In genomic region chr2:221715783-221716386, GRCh38 we compare ENCODE assay signal across 27 cellular contexts.
DNase-seq lines count a peak whose midpoint lies in the region; ATAC-seq and TF ChIP-seq lines count a peak whose summit lies in the region.
"Had no signal": no experiment of that assay in that cellular context is flagged by ENCODE, and none has a peak within 500 bp of the region (broad histone marks: within the 10 kb centered on the region; RNA-seq: fewer than 3 reads in every experiment).

No MANE protein-coding gene starts in this region.

- H3K9me3 ChIP-seq in HUES48 (ENCODE audit: control insufficient read depth, insufficient read depth, low read length) = peaks cover 3% of the 10 kb centered on the region; the same call in 1 of the 2 replicates
- no peaks in the 10 kb centered on the region for H3K9me3 ChIP-seq in mucosa of descending colon
- H3K9me3 ChIP-seq: BLaER1 treated with 17β-estradiol and CSF1 and Interleukin-3, amounts not matched to agents 10 nM and 100 nM; esophagus muscularis mucosa; left ventricle myocardium inferior; psoas muscle; stomach; tibial artery had no signal

- H3K79me2 ChIP-seq in ACC112 (ENCODE audit: control insufficient read depth, insufficient read depth, low read length, unreplicated experiment) = no peaks in the 10 kb centered on the region

- POLR2A ChIA-PET in WTC11 (lab: Charles Lee) = no interaction called here

- intact Hi-C loops in mucosa of descending colon (cut with DNase I, micrococcal nuclease) = no loop called here

- DNase-seq in WTC11 (ENCODE audit: low spot score) (no peak), mucosa of descending colon (no peak), DMS114 treated with DMSO at 0.1 percent for 48 hours (lab: John Stamatoyannopoulos, UW; ENCODE audit: unreplicated experiment) (no peak)
- no peak for DNase-seq in activated T-cell treated with anti-CD3 and anti-CD28 coated beads, Interleukin-2, amount 50 U/mL, for 4 hours
- DNase-seq: activated CD4-positive, alpha-beta T cell treated with anti-CD3 and anti-CD28 coated beads, Interleukin-2, amount 10 ng/mL, durations not matched to agents 24 days and 14 days; activated gamma-delta T cell; activated T-cell treated with anti-CD3 and anti-CD28 coated beads, Interleukin-2, amount 50 U/mL, for 1 hour; central memory CD4-positive, alpha-beta T cell; COR-L47; dermis blood vessel endothelial cell; heart right ventricle; left ventricle myocardium inferior; naive B cell; NCI-H1092 treated with DMSO at 0.1 percent for 48 hours; psoas muscle; Right ventricle myocardium superior; stimulated activated CD4-positive, alpha-beta T cell treated with anti-CD3 and anti-CD28 coated beads, Interleukin-1b, Interleukin-23, amount 100 ng/mL, for 48 hours; stomach; tibial artery had no signal

- ATAC-seq in WTC11 (peak; percentile 73), mucosa of descending colon (peak; percentile 20), HG03378 (IDR thresholded peaks at IDR 0.05; ENCODE audit: unreplicated experiment) (no peak)
- no peak for ATAC-seq in activated T-cell treated with anti-CD3 and anti-CD28 coated beads, Interleukin-2, amount 50 U/mL, for 4 hours
- ATAC-seq: GM12878, heart right ventricle, psoas muscle had no signal

- H3K36me3 Mint-ChIP-seq in WTC11 = peaks cover 10% of the 10 kb centered on the region
- H3K36me3 Mint-ChIP-seq in activated T-cell treated with anti-CD3 and anti-CD28 coated beads, Interleukin-2, amount 50 U/mL, for 4 hours (ENCODE audit: insufficient read depth) = no peaks in the 10 kb centered on the region
- H3K36me3 Mint-ChIP-seq: naive B cell had no signal

- peaks cover 13% of the 10 kb centered on the region for H3K9me3 Mint-ChIP-seq in WTC11
- H3K9me3 Mint-ChIP-seq in activated T-cell treated with anti-CD3 and anti-CD28 coated beads, Interleukin-2, amount 50 U/mL, for 4 hours = peaks cover 5% of the 10 kb centered on the region
- H3K9me3 Mint-ChIP-seq: activated CD4-positive, alpha-beta T cell treated with anti-CD3 and anti-CD28 coated beads, Interleukin-2, amount 10 ng/mL, durations not matched to agents 24 days and 14 days had no signal

- no peaks in the 10 kb centered on the region for H3K36me3 ChIP-seq in ACC112 (ENCODE audit: insufficient read depth, low read length)
- no peaks in the 10 kb centered on the region for H3K36me3 ChIP-seq in HUES48 (ENCODE audit: control insufficient read depth, insufficient read depth, low read length)
- no peaks in the 10 kb centered on the region for H3K36me3 ChIP-seq in mucosa of descending colon (ENCODE audit: low read depth)
- H3K36me3 ChIP-seq: BLaER1 treated with 17β-estradiol and CSF1 and Interleukin-3, amounts not matched to agents 10 nM and 100 nM; esophagus muscularis mucosa; heart right ventricle; left ventricle myocardium inferior; stomach; tibial artery had no signal

- no peak overlapping the region for H2AFZ ChIP-seq in ACC112 (ENCODE audit: low read length, unreplicated experiment)

- H3K4me3 Mint-ChIP-seq in WTC11 = no peak overlapping the region
- no peak overlapping the region for H3K4me3 Mint-ChIP-seq in activated T-cell treated with anti-CD3 and anti-CD28 coated beads, Interleukin-2, amount 50 U/mL, for 4 hours
- H3K4me3 Mint-ChIP-seq: activated CD4-positive, alpha-beta T cell treated with anti-CD3 and anti-CD28 coated beads, Interleukin-2, amount 10 ng/mL, durations not matched to agents 24 days and 14 days; IgD-negative memory B cell; naive B cell had no signal

- no peaks in the 10 kb centered on the region; the same call in none of the 2 replicates for H3K27me3 Mint-ChIP-seq in WTC11 (ENCODE audit: low read depth)
- no peaks in the 10 kb centered on the region for H3K27me3 Mint-ChIP-seq in activated T-cell treated with anti-CD3 and anti-CD28 coated beads, Interleukin-2, amount 50 U/mL, for 4 hours (ENCODE audit: low read depth)
- H3K27me3 Mint-ChIP-seq: activated CD4-positive, alpha-beta T cell treated with anti-CD3 and anti-CD28 coated beads, Interleukin-2, amount 10 ng/mL, durations not matched to agents 24 days and 14 days; IgD-negative memory B cell; naive B cell had no signal

- TF ChIP-seq CTCF in WTC11 (IDR thresholded peaks at IDR 0.05) (no peak), mucosa of descending colon (IDR thresholded peaks at IDR 0.05) (no peak)

- H3K4me3 ChIP-seq in ACC112 (ENCODE audit: low read depth, low read length) (no peak overlapping the region), HUES48 (ENCODE audit: low read depth, low read length) (no peak overlapping the region), mucosa of descending colon (no peak overlapping the region)
- H3K4me3 ChIP-seq: BLaER1 treated with 17β-estradiol and CSF1 and Interleukin-3, amounts not matched to agents 10 nM and 100 nM; esophagus muscularis mucosa; GM12878; heart right ventricle; left ventricle myocardium inferior; psoas muscle; stomach; tibial artery had no signal

- peaks cover 13% of the 10 kb centered on the region for H3K4me1 ChIP-seq in ACC112 (ENCODE audit: control insufficient read depth, insufficient read depth, low read length, unreplicated experiment)
- H3K4me1 ChIP-seq in HUES48 (ENCODE audit: control insufficient read depth, insufficient read depth, low read length) = peaks cover 28% of the 10 kb centered on the region
- H3K4me1 ChIP-seq in mucosa of descending colon (ENCODE audit: low read depth) = no peaks in the 10 kb centered on the region
- H3K4me1 ChIP-seq: BLaER1 treated with 17β-estradiol and CSF1 and Interleukin-3, amounts not matched to agents 10 nM and 100 nM; foreskin keratinocyte; heart right ventricle; left ventricle myocardium inferior; psoas muscle; tibial artery had no signal

- H3K4me1 Mint-ChIP-seq in WTC11 = peaks cover 45% of the 10 kb centered on the region
- no peaks in the 10 kb centered on the region for H3K4me1 Mint-ChIP-seq in activated T-cell treated with anti-CD3 and anti-CD28 coated beads, Interleukin-2, amount 50 U/mL, for 4 hours (ENCODE audit: low read depth)
- H3K4me1 Mint-ChIP-seq: activated CD4-positive, alpha-beta T cell treated with anti-CD3 and anti-CD28 coated beads, Interleukin-2, amount 10 ng/mL, durations not matched to agents 24 days and 14 days; IgD-negative memory B cell; naive B cell had no signal

- CTCF ChIA-PET in WTC11 (lab: Charles Lee) = no interaction called here

- no peak overlapping the region for H3K27ac Mint-ChIP-seq in WTC11
- H3K27ac Mint-ChIP-seq: activated CD4-positive, alpha-beta T cell treated with anti-CD3 and anti-CD28 coated beads, Interleukin-2, amount 10 ng/mL, durations not matched to agents 24 days and 14 days; IgD-negative memory B cell; naive B cell had no signal

- H3K27me3 ChIP-seq in ACC112 (ENCODE audit: insufficient read depth, low read length) (no peaks in the 10 kb centered on the region), HUES48 (ENCODE audit: control insufficient read depth, insufficient read depth, low read length) (no peaks in the 10 kb centered on the region)
- H3K27me3 ChIP-seq: BLaER1 treated with 17β-estradiol and CSF1 and Interleukin-3, amounts not matched to agents 10 nM and 100 nM; esophagus muscularis mucosa; stomach; tibial artery had no signal

- no peak overlapping the region for H3K9ac ChIP-seq in HUES48 (ENCODE audit: low read depth, low read length)
- H3K9ac ChIP-seq: BLaER1 treated with 17β-estradiol and CSF1 and Interleukin-3, amounts not matched to agents 10 nM and 100 nM had no signal

- peak overlapping the region; percentile 30; the same call in 1 of the 2 replicates for H3K27ac ChIP-seq in ACC112 (ENCODE audit: low read depth, low read length)
- H3K27ac ChIP-seq in HUES48 (ENCODE audit: low read depth, low read length) = peak overlapping the region; percentile 30
- H3K27ac ChIP-seq: BLaER1 treated with 17β-estradiol and CSF1 and Interleukin-3, amounts not matched to agents 10 nM and 100 nM; esophagus muscularis mucosa; foreskin keratinocyte; heart right ventricle; left ventricle myocardium inferior; psoas muscle; stomach; tibial artery had no signal

TF ChIP-seq in WTC11, 78 proteins besides CTCF, POLR2A, EP300 and RAD21 (continues in another document):
- no peak for TF ChIP-seq ZNF121 (CRISPR knock-in tag; IDR thresholded peaks at IDR 0.05)
- no peak for TF ChIP-seq ZNF532 (CRISPR knock-in tag; IDR thresholded peaks at IDR 0.05; ENCODE audit: borderline replicate concordance)
- TF ChIP-seq CBFB (CRISPR knock-in tag; IDR thresholded peaks at IDR 0.05; ENCODE audit: low read depth) = no peak
- no peak for TF ChIP-seq USF2 (CRISPR knock-in tag; IDR thresholded peaks at IDR 0.05)

Comparison
In these comparisons a context has a peak if more than half of its experiments do, and no peak if none do; other contexts are left out.
1. ATAC-seq: peak in WTC11 (single experiment) and mucosa of descending colon (single experiment); none in HG03378 (single experiment) and activated T-cell treated with anti-CD3 and anti-CD28 coated beads, Interleukin-2, amount 50 U/mL, for 4 hours (0 of 2).